ENCODE assay signal across 9 cellular contexts in the genomic region with DNA sequence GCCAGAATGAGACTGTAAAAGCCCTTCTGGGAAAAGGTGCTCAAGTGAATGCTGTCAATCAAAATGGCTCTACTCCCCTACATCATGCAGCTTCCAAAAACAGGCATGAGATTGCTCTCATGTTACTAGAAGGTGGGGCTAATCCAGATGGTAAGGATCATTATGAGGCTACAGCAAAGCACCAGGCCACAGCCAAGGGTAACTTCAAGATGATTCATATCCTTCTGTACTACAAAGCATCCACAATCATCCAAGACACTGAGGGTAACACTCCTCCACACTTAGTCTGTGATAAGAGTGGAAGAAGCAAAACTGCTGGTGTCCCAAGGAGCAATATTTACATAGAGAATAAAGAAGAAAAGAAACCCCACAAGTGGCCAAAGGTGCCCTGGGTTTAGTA.
A peak's percentile ranks its signal among the peaks of the same experiment; 100 is the strongest.
DNase-seq lines count a peak whose midpoint lies in the region; ATAC-seq and TF ChIP-seq lines count a peak whose summit lies in the region.
"Had no signal": no experiment of that assay in that cellular context is flagged by ENCODE, and none has a peak within 500 bp of the region (broad histone marks: within the 10 kb centered on the region; RNA-seq: fewer than 3 reads in every experiment).

No MANE protein-coding gene starts in this region.

- no peak overlapping the region for H3K4me3 ChIP-seq in RWPE2 (ENCODE audit: severe bottlenecking)
- no peak overlapping the region for H3K4me3 ChIP-seq in fibroblast of pulmonary artery (replicated peaks; ENCODE audit: low read depth, low read length)

- H3K27me3 ChIP-seq in RWPE2 (ENCODE audit: insufficient read depth, poor library complexity, severe bottlenecking), result no peaks in the 10 kb centered on the region

- no peaks in the 10 kb centered on the region for H3K9me3 ChIP-seq in RWPE2 (ENCODE audit: severe bottlenecking)

- peak; percentile 90 for ATAC-seq in RWPE2 (ENCODE audit: low read depth)
- no peak for ATAC-seq in GM18867 (IDR thresholded peaks at IDR 0.05; ENCODE audit: unreplicated experiment)
- ATAC-seq in HG02798 (IDR thresholded peaks at IDR 0.05; ENCODE audit: poor library complexity, unreplicated experiment), result no peak

- H3K27ac ChIP-seq in RWPE2 (ENCODE audit: poor library complexity, severe bottlenecking) (peak overlapping the region; percentile 57), substantia nigra (ENCODE audit: low read depth, low read length, poor library complexity, severe bottlenecking) (no peak overlapping the region)

- H3K4me1 ChIP-seq in RWPE2 (ENCODE audit: insufficient read depth, poor library complexity, severe bottlenecking), result peaks cover 56% of the 10 kb centered on the region

- DNase-seq in stimulated activated CD4-positive, alpha-beta T cell treated with anti-CD3 and anti-CD28 coated beads, Interleukin-1b, Interleukin-23, amount 100 ng/mL, for 48 hours, result peak; percentile 40
- DNase-seq in stimulated activated CD4-positive, alpha-beta T cell treated with anti-CD3 and anti-CD28 coated beads, Interleukin-12 subunit alpha, Interleukin-12 subunit beta, amount 100 ng/mL, for 4 hours, result no peak
- DNase-seq in RWPE2 (ENCODE audit: low spot score) (no peak), fibroblast of pulmonary artery (ENCODE audit: low read depth) (peak; percentile 79), substantia nigra (lab: John Stamatoyannopoulos, UW) (no peak), RPMI8226 (no peak)
- DNase-seq: activated CD4-positive, CD25-positive, alpha-beta regulatory T cell had no signal

- TF ChIP-seq CTCF in RWPE2 (IDR thresholded peaks at IDR 0.05; ENCODE audit: poor library complexity, severe bottlenecking) (no peak), fibroblast of pulmonary artery (IDR thresholded peaks at IDR 0.05; ENCODE audit: low read length, missing control alignments) (no peak)

- peaks cover 81% of the 10 kb centered on the region for H3K36me3 ChIP-seq in RWPE2 (ENCODE audit: low read depth)

Comparison
In these comparisons a context has a peak if more than half of its experiments do, and no peak if none do; other contexts are left out.
1. DNase-seq: peak in stimulated activated CD4-positive, alpha-beta T cell treated with anti-CD3 and anti-CD28 coated beads, Interleukin-1b, Interleukin-23, amount 100 ng/mL, for 48 hours (single experiment) and fibroblast of pulmonary artery (single experiment); none in stimulated activated CD4-positive, alpha-beta T cell treated with anti-CD3 and anti-CD28 coated beads, Interleukin-12 subunit alpha, Interleukin-12 subunit beta, amount 100 ng/mL, for 4 hours (single experiment), RWPE2 (single experiment), substantia nigra (0 of 49) and RPMI8226 (single experiment).